2 cellular contexts compared by ENCODE assay signal in the genomic region with DNA sequence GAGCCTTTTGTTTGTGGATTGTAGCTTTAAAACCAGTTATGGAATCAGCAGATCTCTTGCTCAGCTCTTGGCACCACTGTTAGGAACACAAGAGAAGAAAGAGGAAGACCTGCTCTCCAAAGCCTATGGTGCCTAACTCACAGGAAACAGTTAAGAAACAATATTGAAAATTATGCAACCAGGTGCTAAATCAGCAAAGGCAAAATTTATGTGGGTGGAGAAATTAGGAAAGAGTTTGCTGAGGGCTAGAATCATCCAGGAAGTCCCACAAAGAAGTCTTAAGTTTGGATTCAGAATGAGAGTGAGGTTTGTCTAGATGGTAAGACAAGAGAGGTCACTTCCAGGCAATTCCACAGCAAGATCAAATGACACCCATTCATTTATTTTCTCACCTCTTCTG.
A peak's percentile ranks its signal among the peaks of the same experiment; 100 is the strongest.
TF ChIP-seq lines count a peak whose summit lies in the region.

No MANE protein-coding gene starts in this region.

TF ChIP-seq in liver, 16 proteins besides CTCF, POLR2A, EP300 and RAD21 (continued from another document):
- TF ChIP-seq, protein P1, sequence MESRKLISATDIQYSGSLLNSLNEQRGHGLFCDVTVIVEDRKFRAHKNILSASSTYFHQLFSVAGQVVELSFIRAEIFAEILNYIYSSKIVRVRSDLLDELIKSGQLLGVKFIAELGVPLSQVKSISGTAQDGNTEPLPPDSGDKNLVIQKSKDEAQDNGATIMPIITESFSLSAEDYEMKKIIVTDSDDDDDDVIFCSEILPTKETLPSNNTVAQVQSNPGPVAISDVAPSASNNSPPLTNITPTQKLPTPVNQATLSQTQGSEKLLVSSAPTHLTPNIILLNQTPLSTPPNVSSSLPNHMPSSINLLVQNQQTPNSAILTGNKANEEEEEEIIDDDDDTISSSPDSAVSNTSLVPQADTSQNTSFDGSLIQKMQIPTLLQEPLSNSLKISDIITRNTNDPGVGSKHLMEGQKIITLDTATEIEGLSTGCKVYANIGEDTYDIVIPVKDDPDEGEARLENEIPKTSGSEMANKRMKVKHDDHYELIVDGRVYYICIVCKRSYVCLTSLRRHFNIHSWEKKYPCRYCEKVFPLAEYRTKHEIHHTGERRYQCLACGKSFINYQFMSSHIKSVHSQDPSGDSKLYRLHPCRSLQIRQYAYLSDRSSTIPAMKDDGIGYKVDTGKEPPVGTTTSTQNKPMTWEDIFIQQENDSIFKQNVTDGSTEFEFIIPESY (IDR thresholded peaks at IDR 0.05) = no peak
- TF ChIP-seq GABPA (IDR thresholded peaks at IDR 0.05 in 1 of 2, conservative IDR thresholded peaks at IDR 0.05 in 1 of 2) (no peak), HNF4A (conservative IDR thresholded peaks at IDR 0.05) (peak in 1 of 2 donors; percentile 11), EGR1 (IDR thresholded peaks at IDR 0.05; ENCODE audit: low read depth in 2 of 2) (peak; percentile 53 to 75), SP1 (IDR thresholded peaks at IDR 0.05) (no peak), RXRA (IDR thresholded peaks at IDR 0.05) (peak in 1 of 2 donors; percentile 34), JUND (IDR thresholded peaks at IDR 0.05) (peak in 1 of 2 donors; percentile 16), YY1 (IDR thresholded peaks at IDR 0.05) (peak; percentile 26)
- TF ChIP-seq, protein P2, sequence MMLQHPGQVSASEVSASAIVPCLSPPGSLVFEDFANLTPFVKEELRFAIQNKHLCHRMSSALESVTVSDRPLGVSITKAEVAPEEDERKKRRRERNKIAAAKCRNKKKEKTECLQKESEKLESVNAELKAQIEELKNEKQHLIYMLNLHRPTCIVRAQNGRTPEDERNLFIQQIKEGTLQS (IDR thresholded peaks at IDR 0.05) = no peak
- TF ChIP-seq, protein P3, sequence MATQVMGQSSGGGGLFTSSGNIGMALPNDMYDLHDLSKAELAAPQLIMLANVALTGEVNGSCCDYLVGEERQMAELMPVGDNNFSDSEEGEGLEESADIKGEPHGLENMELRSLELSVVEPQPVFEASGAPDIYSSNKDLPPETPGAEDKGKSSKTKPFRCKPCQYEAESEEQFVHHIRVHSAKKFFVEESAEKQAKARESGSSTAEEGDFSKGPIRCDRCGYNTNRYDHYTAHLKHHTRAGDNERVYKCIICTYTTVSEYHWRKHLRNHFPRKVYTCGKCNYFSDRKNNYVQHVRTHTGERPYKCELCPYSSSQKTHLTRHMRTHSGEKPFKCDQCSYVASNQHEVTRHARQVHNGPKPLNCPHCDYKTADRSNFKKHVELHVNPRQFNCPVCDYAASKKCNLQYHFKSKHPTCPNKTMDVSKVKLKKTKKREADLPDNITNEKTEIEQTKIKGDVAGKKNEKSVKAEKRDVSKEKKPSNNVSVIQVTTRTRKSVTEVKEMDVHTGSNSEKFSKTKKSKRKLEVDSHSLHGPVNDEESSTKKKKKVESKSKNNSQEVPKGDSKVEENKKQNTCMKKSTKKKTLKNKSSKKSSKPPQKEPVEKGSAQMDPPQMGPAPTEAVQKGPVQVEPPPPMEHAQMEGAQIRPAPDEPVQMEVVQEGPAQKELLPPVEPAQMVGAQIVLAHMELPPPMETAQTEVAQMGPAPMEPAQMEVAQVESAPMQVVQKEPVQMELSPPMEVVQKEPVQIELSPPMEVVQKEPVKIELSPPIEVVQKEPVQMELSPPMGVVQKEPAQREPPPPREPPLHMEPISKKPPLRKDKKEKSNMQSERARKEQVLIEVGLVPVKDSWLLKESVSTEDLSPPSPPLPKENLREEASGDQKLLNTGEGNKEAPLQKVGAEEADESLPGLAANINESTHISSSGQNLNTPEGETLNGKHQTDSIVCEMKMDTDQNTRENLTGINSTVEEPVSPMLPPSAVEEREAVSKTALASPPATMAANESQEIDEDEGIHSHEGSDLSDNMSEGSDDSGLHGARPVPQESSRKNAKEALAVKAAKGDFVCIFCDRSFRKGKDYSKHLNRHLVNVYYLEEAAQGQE (IDR thresholded peaks at IDR 0.05) = peak; percentile 50

TF ChIP-seq in HepG2, 621 proteins besides CTCF, POLR2A, EP300 and RAD21 (continued from another document):
- TF ChIP-seq, protein P4, sequence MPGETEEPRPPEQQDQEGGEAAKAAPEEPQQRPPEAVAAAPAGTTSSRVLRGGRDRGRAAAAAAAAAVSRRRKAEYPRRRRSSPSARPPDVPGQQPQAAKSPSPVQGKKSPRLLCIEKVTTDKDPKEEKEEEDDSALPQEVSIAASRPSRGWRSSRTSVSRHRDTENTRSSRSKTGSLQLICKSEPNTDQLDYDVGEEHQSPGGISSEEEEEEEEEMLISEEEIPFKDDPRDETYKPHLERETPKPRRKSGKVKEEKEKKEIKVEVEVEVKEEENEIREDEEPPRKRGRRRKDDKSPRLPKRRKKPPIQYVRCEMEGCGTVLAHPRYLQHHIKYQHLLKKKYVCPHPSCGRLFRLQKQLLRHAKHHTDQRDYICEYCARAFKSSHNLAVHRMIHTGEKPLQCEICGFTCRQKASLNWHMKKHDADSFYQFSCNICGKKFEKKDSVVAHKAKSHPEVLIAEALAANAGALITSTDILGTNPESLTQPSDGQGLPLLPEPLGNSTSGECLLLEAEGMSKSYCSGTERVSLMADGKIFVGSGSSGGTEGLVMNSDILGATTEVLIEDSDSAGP (CRISPR knock-in tag; IDR thresholded peaks at IDR 0.05; ENCODE audit: borderline replicate concordance) = no peak
- TF ChIP-seq ISX (CRISPR knock-in tag; conservative IDR thresholded peaks at IDR 0.05) (no peak), ZNF615 (CRISPR knock-in tag; IDR thresholded peaks at IDR 0.05; ENCODE audit: borderline replicate concordance) (no peak), ELF1 (CRISPR knock-in tag; IDR thresholded peaks at IDR 0.05) (no peak), ZNF816 (CRISPR knock-in tag; IDR thresholded peaks at IDR 0.05; ENCODE audit: borderline replicate concordance) (no peak), ZNF672 (CRISPR knock-in tag; IDR thresholded peaks at IDR 0.05) (no peak), HES4 (CRISPR knock-in tag; IDR thresholded peaks at IDR 0.05; ENCODE audit: borderline replicate concordance) (no peak), TP53 (CRISPR knock-in tag; conservative IDR thresholded peaks at IDR 0.05) (no peak), NFIC (IDR thresholded peaks at IDR 0.05; ENCODE audit: low read length) (no peak)
- TF ChIP-seq, protein P5, sequence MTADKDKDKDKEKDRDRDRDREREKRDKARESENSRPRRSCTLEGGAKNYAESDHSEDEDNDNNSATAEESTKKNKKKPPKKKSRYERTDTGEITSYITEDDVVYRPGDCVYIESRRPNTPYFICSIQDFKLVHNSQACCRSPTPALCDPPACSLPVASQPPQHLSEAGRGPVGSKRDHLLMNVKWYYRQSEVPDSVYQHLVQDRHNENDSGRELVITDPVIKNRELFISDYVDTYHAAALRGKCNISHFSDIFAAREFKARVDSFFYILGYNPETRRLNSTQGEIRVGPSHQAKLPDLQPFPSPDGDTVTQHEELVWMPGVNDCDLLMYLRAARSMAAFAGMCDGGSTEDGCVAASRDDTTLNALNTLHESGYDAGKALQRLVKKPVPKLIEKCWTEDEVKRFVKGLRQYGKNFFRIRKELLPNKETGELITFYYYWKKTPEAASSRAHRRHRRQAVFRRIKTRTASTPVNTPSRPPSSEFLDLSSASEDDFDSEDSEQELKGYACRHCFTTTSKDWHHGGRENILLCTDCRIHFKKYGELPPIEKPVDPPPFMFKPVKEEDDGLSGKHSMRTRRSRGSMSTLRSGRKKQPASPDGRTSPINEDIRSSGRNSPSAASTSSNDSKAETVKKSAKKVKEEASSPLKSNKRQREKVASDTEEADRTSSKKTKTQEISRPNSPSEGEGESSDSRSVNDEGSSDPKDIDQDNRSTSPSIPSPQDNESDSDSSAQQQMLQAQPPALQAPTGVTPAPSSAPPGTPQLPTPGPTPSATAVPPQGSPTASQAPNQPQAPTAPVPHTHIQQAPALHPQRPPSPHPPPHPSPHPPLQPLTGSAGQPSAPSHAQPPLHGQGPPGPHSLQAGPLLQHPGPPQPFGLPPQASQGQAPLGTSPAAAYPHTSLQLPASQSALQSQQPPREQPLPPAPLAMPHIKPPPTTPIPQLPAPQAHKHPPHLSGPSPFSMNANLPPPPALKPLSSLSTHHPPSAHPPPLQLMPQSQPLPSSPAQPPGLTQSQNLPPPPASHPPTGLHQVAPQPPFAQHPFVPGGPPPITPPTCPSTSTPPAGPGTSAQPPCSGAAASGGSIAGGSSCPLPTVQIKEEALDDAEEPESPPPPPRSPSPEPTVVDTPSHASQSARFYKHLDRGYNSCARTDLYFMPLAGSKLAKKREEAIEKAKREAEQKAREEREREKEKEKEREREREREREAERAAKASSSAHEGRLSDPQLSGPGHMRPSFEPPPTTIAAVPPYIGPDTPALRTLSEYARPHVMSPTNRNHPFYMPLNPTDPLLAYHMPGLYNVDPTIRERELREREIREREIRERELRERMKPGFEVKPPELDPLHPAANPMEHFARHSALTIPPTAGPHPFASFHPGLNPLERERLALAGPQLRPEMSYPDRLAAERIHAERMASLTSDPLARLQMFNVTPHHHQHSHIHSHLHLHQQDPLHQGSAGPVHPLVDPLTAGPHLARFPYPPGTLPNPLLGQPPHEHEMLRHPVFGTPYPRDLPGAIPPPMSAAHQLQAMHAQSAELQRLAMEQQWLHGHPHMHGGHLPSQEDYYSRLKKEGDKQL (CRISPR knock-in tag; IDR thresholded peaks at IDR 0.05; ENCODE audit: low read depth) = no peak
